Comparison of ENCODE assay signal across 1 cellular context in the genomic region with DNA sequence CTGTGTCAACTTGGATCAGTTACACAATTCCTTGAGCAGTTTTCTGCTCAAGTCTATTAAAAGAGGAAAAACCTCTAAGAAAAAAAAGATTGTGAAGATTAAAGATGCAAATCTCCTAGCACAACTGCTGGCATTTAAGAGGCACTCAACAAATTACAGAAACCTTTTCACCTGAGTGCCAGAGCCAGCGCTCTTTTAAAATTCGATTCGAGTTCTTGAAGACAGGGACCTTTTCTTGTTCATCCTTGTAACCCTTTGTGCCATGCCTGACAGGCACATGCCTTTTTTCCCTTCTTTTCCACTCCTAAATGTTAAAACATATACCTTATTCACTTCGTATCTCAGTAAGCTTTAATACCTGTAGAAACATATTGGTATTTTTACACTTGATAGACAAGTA.
TF ChIP-seq lines count a peak whose summit lies in the region.

No MANE protein-coding gene starts in this region.

TF ChIP-seq in K562, 482 proteins besides CTCF, POLR2A, EP300 and RAD21:
- TF ChIP-seq ZSCAN29 (IDR thresholded peaks at IDR 0.05) (peak; percentile 19; the same call in 1 of the 2 replicates), TBP (optimal IDR thresholded peaks at IDR 0.05; ENCODE audit: low read depth, low read length) (peak; percentile 12)
- TF ChIP-seq, protein P1, sequence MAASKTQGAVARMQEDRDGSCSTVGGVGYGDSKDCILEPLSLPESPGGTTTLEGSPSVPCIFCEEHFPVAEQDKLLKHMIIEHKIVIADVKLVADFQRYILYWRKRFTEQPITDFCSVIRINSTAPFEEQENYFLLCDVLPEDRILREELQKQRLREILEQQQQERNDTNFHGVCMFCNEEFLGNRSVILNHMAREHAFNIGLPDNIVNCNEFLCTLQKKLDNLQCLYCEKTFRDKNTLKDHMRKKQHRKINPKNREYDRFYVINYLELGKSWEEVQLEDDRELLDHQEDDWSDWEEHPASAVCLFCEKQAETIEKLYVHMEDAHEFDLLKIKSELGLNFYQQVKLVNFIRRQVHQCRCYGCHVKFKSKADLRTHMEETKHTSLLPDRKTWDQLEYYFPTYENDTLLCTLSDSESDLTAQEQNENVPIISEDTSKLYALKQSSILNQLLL (CRISPR knock-in tag; IDR thresholded peaks at IDR 0.05; ENCODE audit: borderline replicate concordance) = no peak
- TF ChIP-seq, protein P2, sequence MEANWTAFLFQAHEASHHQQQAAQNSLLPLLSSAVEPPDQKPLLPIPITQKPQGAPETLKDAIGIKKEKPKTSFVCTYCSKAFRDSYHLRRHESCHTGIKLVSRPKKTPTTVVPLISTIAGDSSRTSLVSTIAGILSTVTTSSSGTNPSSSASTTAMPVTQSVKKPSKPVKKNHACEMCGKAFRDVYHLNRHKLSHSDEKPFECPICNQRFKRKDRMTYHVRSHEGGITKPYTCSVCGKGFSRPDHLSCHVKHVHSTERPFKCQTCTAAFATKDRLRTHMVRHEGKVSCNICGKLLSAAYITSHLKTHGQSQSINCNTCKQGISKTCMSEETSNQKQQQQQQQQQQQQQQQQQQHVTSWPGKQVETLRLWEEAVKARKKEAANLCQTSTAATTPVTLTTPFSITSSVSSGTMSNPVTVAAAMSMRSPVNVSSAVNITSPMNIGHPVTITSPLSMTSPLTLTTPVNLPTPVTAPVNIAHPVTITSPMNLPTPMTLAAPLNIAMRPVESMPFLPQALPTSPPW (CRISPR knock-in tag; IDR thresholded peaks at IDR 0.05) = no peak
TF ChIP-seq in K562: peak in this region for 2.
